In genomic region chr18:59783138-59783537, GRCh38 we compare ENCODE assay signal across 9 cellular contexts.
DNase-seq lines count a peak whose midpoint lies in the region; ATAC-seq and TF ChIP-seq lines count a peak whose summit lies in the region.
"Had no signal": no experiment of that assay in that cellular context is flagged by ENCODE, and none has a peak within 500 bp of the region (broad histone marks: within the 10 kb centered on the region; RNA-seq: fewer than 3 reads in every experiment).

No MANE protein-coding gene starts in this region.

- ATAC-seq in activated T-cell treated with anti-CD3 and anti-CD28 coated beads, Interleukin-2, amount 50 U/mL, for 72 hours (replicated peaks in 1 of 2): no peak
- ATAC-seq in GM21717 (IDR thresholded peaks at IDR 0.05; ENCODE audit: unreplicated experiment): peak; percentile 91
- ATAC-seq in IMR-90 (ENCODE audit: low read depth): peak; percentile 71
- peak; percentile 51 for ATAC-seq in RWPE2 (ENCODE audit: low read depth)
- peak; percentile 73 for ATAC-seq in stimulated activated memory B cell treated with anti-CD40 and anti-IgM and Interleukin-4, amounts not matched to agents 10 μg/mL and 1 μg/mL and 100 μg/mL, for 72 hours

- H3K27ac Mint-ChIP-seq in activated T-cell treated with anti-CD3 and anti-CD28 coated beads, Interleukin-2, amount 50 U/mL, for 72 hours: no peak overlapping the region
- H3K27ac Mint-ChIP-seq in stimulated activated memory B cell treated with anti-CD40 and anti-IgM and Interleukin-4, amounts not matched to agents 10 μg/mL and 1 μg/mL and 100 μg/mL, for 72 hours: no peak overlapping the region
- no peak overlapping the region for H3K27ac Mint-ChIP-seq in activated T-helper 1 cell treated with anti-CD3 and anti-CD28 coated beads, Interleukin-12 subunit alpha, Interleukin-12 subunit beta, Interleukin-2, Interleukin-4 antibody, amounts not matched to agents 30 ng/mL and 10 ng/mL and 1 ng/mL, durations not matched to agents 14 hours and 24 hours and 36 hours

- H3K4me1 ChIP-seq in IMR-90 (ENCODE audit: control insufficient read depth, insufficient read depth, low read length): peaks cover 9% of the 10 kb centered on the region
- peaks cover 28% of the 10 kb centered on the region for H3K4me1 ChIP-seq in RWPE2 (ENCODE audit: insufficient read depth, poor library complexity, severe bottlenecking)

- H2BK120ac ChIP-seq in IMR-90 (ENCODE audit: low read depth, low read length): peak overlapping the region; percentile 94

- H2BK15ac ChIP-seq in IMR-90 (ENCODE audit: low read depth, low read length): peak overlapping the region; percentile 90

- peaks cover 11% of the 10 kb centered on the region for H3K27me3 Mint-ChIP-seq in activated T-cell treated with anti-CD3 and anti-CD28 coated beads, Interleukin-2, amount 50 U/mL, for 72 hours (ENCODE audit: low read depth)
- H3K27me3 Mint-ChIP-seq in stimulated activated memory B cell treated with anti-CD40 and anti-IgM and Interleukin-4, amounts not matched to agents 10 μg/mL and 1 μg/mL and 100 μg/mL, for 72 hours: peaks cover 13% of the 10 kb centered on the region
- peaks cover 3% of the 10 kb centered on the region for H3K27me3 Mint-ChIP-seq in activated T-helper 1 cell treated with anti-CD3 and anti-CD28 coated beads, Interleukin-12 subunit alpha, Interleukin-12 subunit beta, Interleukin-2, Interleukin-4 antibody, amounts not matched to agents 30 ng/mL and 10 ng/mL and 1 ng/mL, durations not matched to agents 14 hours and 24 hours and 36 hours (ENCODE audit: insufficient read depth)

- H3K4me3 ChIP-seq in IMR-90 (ENCODE audit: insufficient read depth, low read depth, low read length) (no peak overlapping the region), RWPE2 (ENCODE audit: severe bottlenecking) (no peak overlapping the region), fibroblast of villous mesenchyme (ENCODE audit: low read depth, low read length) (no peak overlapping the region)

- H3K27me3 ChIP-seq in IMR-90 (ENCODE audit: control insufficient read depth, insufficient read depth, low read length) (no peaks in the 10 kb centered on the region), RWPE2 (ENCODE audit: insufficient read depth, poor library complexity, severe bottlenecking) (no peaks in the 10 kb centered on the region)

- H3K9me3 Mint-ChIP-seq in activated T-cell treated with anti-CD3 and anti-CD28 coated beads, Interleukin-2, amount 50 U/mL, for 72 hours: no peaks in the 10 kb centered on the region
- H3K9me3 Mint-ChIP-seq in stimulated activated memory B cell treated with anti-CD40 and anti-IgM and Interleukin-4, amounts not matched to agents 10 μg/mL and 1 μg/mL and 100 μg/mL, for 72 hours: no peaks in the 10 kb centered on the region
- no peaks in the 10 kb centered on the region for H3K9me3 Mint-ChIP-seq in activated T-helper 1 cell treated with anti-CD3 and anti-CD28 coated beads, Interleukin-12 subunit alpha, Interleukin-12 subunit beta, Interleukin-2, Interleukin-4 antibody, amounts not matched to agents 30 ng/mL and 10 ng/mL and 1 ng/mL, durations not matched to agents 14 hours and 24 hours and 36 hours

- H3K79me1 ChIP-seq in IMR-90 (ENCODE audit: low read depth in 1 of 2, low read length in 2 of 2): 0 out of 4 replicates have a peak, but pooled peaks cover 0 to 2% of the 10 kb centered on the region in 2 experiments

- 44% methylated on average over 4 of the region's 5 CpGs; no CpG with 5 or more reads in 1 of the 2 experiments for WGBS in IMR-90 (ENCODE audit: extremely low coverage in 2 of 2, insufficient read length in 1 of 2), 2 experiments

- peak overlapping the region; percentile 7 to 93 for H4K8ac ChIP-seq in IMR-90 (ENCODE audit: low read depth in 2 of 2, low read length in 2 of 2)

- peak overlapping the region; percentile 33; the same call in 1 of the 2 replicates for H3K23ac ChIP-seq in IMR-90 (ENCODE audit: low read depth, low read length)

- intact Hi-C loops in IMR-90 (cut with micrococcal nuclease): loop anchor here (1.0 to 2.0 kb wide), 2 partner anchors 40 to 324 kb away; no protein-coding TSS in a partner anchor
- intact Hi-C loops in activated T-helper 1 cell treated with anti-CD3 and anti-CD28 coated beads, Interleukin-12 subunit alpha, Interleukin-12 subunit beta, Interleukin-2, Interleukin-4 antibody, amounts not matched to agents 30 ng/mL and 10 ng/mL and 1 ng/mL, durations not matched to agents 14 hours and 24 hours and 36 hours (cut with micrococcal nuclease): loop anchor here (1.0 kb wide), 2 partner anchors 40 to 766 kb away; no protein-coding TSS in a partner anchor

- DNase-seq in activated T-cell treated with anti-CD3 and anti-CD28 coated beads, Interleukin-2, amount 50 U/mL, for 72 hours: peak; percentile 10 to 19
- no peak for DNase-seq in activated T-cell treated with anti-CD3 and anti-CD28 coated beads for 4 hours
- peak; percentile 74 for DNase-seq in IMR-90
- DNase-seq in RWPE2 (ENCODE audit: low spot score): no peak
- DNase-seq in fibroblast of villous mesenchyme (ENCODE audit: low read depth): peak; percentile 59
- no peak for DNase-seq in activated T-helper 1 cell treated with anti-CD3 and anti-CD28 coated beads, Interleukin-12 subunit alpha, Interleukin-12 subunit beta, Interleukin-2, Interleukin-4 antibody, amounts not matched to agents 30 ng/mL and 10 ng/mL and 1 ng/mL, durations not matched to agents 14 hours and 24 hours and 36 hours (ENCODE audit: low spot score)

- H2AK9ac ChIP-seq in IMR-90 (replicated peaks; ENCODE audit: low read depth, low read length, poor library complexity): peak overlapping the region; percentile 20

- TF ChIP-seq POLR2A in IMR-90 (IDR thresholded peaks at IDR 0.05; ENCODE audit: low read depth, low read length): no peak

- peaks cover 14% of the 10 kb centered on the region for H3K9me1 ChIP-seq in IMR-90 (ENCODE audit: insufficient read depth, low read length)

- H3K4me3 Mint-ChIP-seq in activated T-cell treated with anti-CD3 and anti-CD28 coated beads, Interleukin-2, amount 50 U/mL, for 72 hours: no peak overlapping the region
- H3K4me3 Mint-ChIP-seq in stimulated activated memory B cell treated with anti-CD40 and anti-IgM and Interleukin-4, amounts not matched to agents 10 μg/mL and 1 μg/mL and 100 μg/mL, for 72 hours: no peak overlapping the region
- H3K4me3 Mint-ChIP-seq in activated T-helper 1 cell treated with anti-CD3 and anti-CD28 coated beads, Interleukin-12 subunit alpha, Interleukin-12 subunit beta, Interleukin-2, Interleukin-4 antibody, amounts not matched to agents 30 ng/mL and 10 ng/mL and 1 ng/mL, durations not matched to agents 14 hours and 24 hours and 36 hours: no peak overlapping the region

- peak overlapping the region; percentile 85; the same call in 1 of the 2 replicates for H3K18ac ChIP-seq in IMR-90 (ENCODE audit: low read depth, low read length)

- dilution Hi-C loops in IMR-90 (cut with HindIII; ENCODE audit: low sequenced_read_pairs, unreplicated experiment): no loop called here

- no peaks in the 10 kb centered on the region for H3K36me3 Mint-ChIP-seq in activated T-cell treated with anti-CD3 and anti-CD28 coated beads, Interleukin-2, amount 50 U/mL, for 72 hours (ENCODE audit: insufficient read depth in 2 of 2)
- no peaks in the 10 kb centered on the region for H3K36me3 Mint-ChIP-seq in stimulated activated memory B cell treated with anti-CD40 and anti-IgM and Interleukin-4, amounts not matched to agents 10 μg/mL and 1 μg/mL and 100 μg/mL, for 72 hours
- no peaks in the 10 kb centered on the region for H3K36me3 Mint-ChIP-seq in activated T-helper 1 cell treated with anti-CD3 and anti-CD28 coated beads, Interleukin-12 subunit alpha, Interleukin-12 subunit beta, Interleukin-2, Interleukin-4 antibody, amounts not matched to agents 30 ng/mL and 10 ng/mL and 1 ng/mL, durations not matched to agents 14 hours and 24 hours and 36 hours (ENCODE audit: low read depth)

- H4K91ac ChIP-seq in IMR-90 (ENCODE audit: insufficient read depth, low read depth, low read length): peak overlapping the region; percentile 78

- H2BK20ac ChIP-seq in IMR-90 (ENCODE audit: low read depth, low read length): peak overlapping the region; percentile 98

- in situ Hi-C loops in IMR-90 (cut with MboI; ENCODE audit: low sequenced_read_pairs): no loop called here

- peak overlapping the region; percentile 64 for H2BK5ac ChIP-seq in IMR-90 (ENCODE audit: low read depth, low read length, poor library complexity, severe bottlenecking)

- no peaks in the 10 kb centered on the region for H3K36me3 ChIP-seq in IMR-90 (ENCODE audit: control insufficient read depth, insufficient read depth, low read length)
- H3K36me3 ChIP-seq in RWPE2 (ENCODE audit: low read depth): no peaks in the 10 kb centered on the region

- peak; percentile 63 for TF ChIP-seq RAD21 in IMR-90 (IDR thresholded peaks at IDR 0.05; ENCODE audit: low read length)

- peak overlapping the region; percentile 74 for H2AK5ac ChIP-seq in IMR-90 (ENCODE audit: low read depth, low read length)

- H4K5ac ChIP-seq in IMR-90 (ENCODE audit: low read depth, low read length): peak overlapping the region; percentile 62; the same call in 1 of the 2 replicates

- no peaks in the 10 kb centered on the region for H4K20me1 ChIP-seq in IMR-90 (ENCODE audit: insufficient read depth, low read length)

- peak overlapping the region; percentile 54 for H3K14ac ChIP-seq in IMR-90 (replicated peaks; ENCODE audit: low read depth, low read length)

- H3K4me2 ChIP-seq in IMR-90 (ENCODE audit: low read depth, low read length): no peak overlapping the region

- no peaks in the 10 kb centered on the region for H3K9me3 ChIP-seq in IMR-90 (ENCODE audit: control insufficient read depth, insufficient read depth, low read length)
- H3K9me3 ChIP-seq in RWPE2 (ENCODE audit: severe bottlenecking): no peaks in the 10 kb centered on the region

- no peak overlapping the region for H3K9ac ChIP-seq in IMR-90 (ENCODE audit: low read depth, low read length)

- POLR2A ChIA-PET in IMR-90 (lab: Charles Lee; ENCODE audit: unreplicated experiment): no interaction called here

- TF ChIP-seq CTCF in IMR-90 (conservative IDR thresholded peaks at IDR 0.05; ENCODE audit: low read depth, low read length): peak; percentile 62
- TF ChIP-seq CTCF in RWPE2 (IDR thresholded peaks at IDR 0.05; ENCODE audit: poor library complexity, severe bottlenecking): peak; percentile 84
- TF ChIP-seq CTCF in fibroblast of villous mesenchyme (IDR thresholded peaks at IDR 0.05; ENCODE audit: insufficient read depth, low read depth, low read length): peak; percentile 66

- CTCF ChIA-PET in IMR-90 (lab: Yijun Ruan, JAX): interaction anchor here (0.7 to 2.4 kb wide), 7 partner anchors 9 to 534 kb away, joined by 3 to 22 read pairs (median 3); partner anchors contain the start of gene CCBE1

- H3K4me1 Mint-ChIP-seq in activated T-cell treated with anti-CD3 and anti-CD28 coated beads, Interleukin-2, amount 50 U/mL, for 72 hours (ENCODE audit: low read depth): no peaks in the 10 kb centered on the region
- peaks cover 7% of the 10 kb centered on the region for H3K4me1 Mint-ChIP-seq in stimulated activated memory B cell treated with anti-CD40 and anti-IgM and Interleukin-4, amounts not matched to agents 10 μg/mL and 1 μg/mL and 100 μg/mL, for 72 hours
- H3K4me1 Mint-ChIP-seq in activated T-helper 1 cell treated with anti-CD3 and anti-CD28 coated beads, Interleukin-12 subunit alpha, Interleukin-12 subunit beta, Interleukin-2, Interleukin-4 antibody, amounts not matched to agents 30 ng/mL and 10 ng/mL and 1 ng/mL, durations not matched to agents 14 hours and 24 hours and 36 hours (ENCODE audit: low read depth): no peaks in the 10 kb centered on the region

- no TSS peak for BruUV-seq in IMR-90 (replicated peaks; lab: Mats Ljungman, UMichigan)

- peak overlapping the region; percentile 75 for H3K4ac ChIP-seq in IMR-90 (ENCODE audit: low read depth, low read length)

- H2AFZ ChIP-seq in IMR-90 (replicated peaks; ENCODE audit: low read length, poor library complexity): peak overlapping the region; percentile 82

- H3K56ac ChIP-seq in IMR-90 (ENCODE audit: extremely low read depth, insufficient read depth, low read length): no peak overlapping the region

- H3K27ac ChIP-seq in IMR-90 (ENCODE audit: insufficient read depth, low read length) (no peak overlapping the region), RWPE2 (ENCODE audit: poor library complexity, severe bottlenecking) (peak overlapping the region; percentile 85)
- H3K27ac ChIP-seq: epithelial cell of prostate had no signal

Comparison
In these comparisons a context has a peak if more than half of its experiments do, and no peak if none do; other contexts are left out.
1. DNase-seq: peak in activated T-cell treated with anti-CD3 and anti-CD28 coated beads, Interleukin-2, amount 50 U/mL, for 72 hours (2 of 2), IMR-90 (single experiment) and fibroblast of villous mesenchyme (single experiment); none in activated T-cell treated with anti-CD3 and anti-CD28 coated beads for 4 hours (single experiment), RWPE2 (single experiment) and activated T-helper 1 cell treated with anti-CD3 and anti-CD28 coated beads, Interleukin-12 subunit alpha, Interleukin-12 subunit beta, Interleukin-2, Interleukin-4 antibody, amounts not matched to agents 30 ng/mL and 10 ng/mL and 1 ng/mL, durations not matched to agents 14 hours and 24 hours and 36 hours (single experiment).
2. ATAC-seq: peak in GM21717 (single experiment), IMR-90 (single experiment), RWPE2 (single experiment) and stimulated activated memory B cell treated with anti-CD40 and anti-IgM and Interleukin-4, amounts not matched to agents 10 μg/mL and 1 μg/mL and 100 μg/mL, for 72 hours (single experiment); none in activated T-cell treated with anti-CD3 and anti-CD28 coated beads, Interleukin-2, amount 50 U/mL, for 72 hours (0 of 2).
3. Peak in every context shown above with its lines, with median percentiles within 50 percentile points of each other: CTCF ChIP-seq.